In the genomic region with DNA sequence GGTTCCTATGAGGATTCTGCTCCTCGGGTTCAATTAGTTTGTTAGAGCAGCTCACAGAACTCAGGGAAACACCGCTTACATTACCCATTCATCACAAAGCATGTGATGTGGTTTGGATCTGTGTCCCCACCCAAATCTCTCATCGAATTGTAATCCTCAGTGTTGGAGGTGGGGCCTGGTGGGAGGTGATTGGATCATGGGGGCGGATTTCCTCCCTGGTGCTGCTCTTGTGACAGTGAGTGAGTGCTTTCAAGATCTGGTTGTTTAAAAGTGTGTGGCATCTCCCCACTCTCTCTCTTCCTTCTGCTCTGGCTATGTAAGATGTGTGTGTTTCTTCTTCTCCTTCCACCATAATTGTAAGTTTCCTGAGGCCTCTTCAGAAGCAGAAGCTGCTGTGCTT, we compare ENCODE assay signal across 11 cellular contexts.
"Had no signal": no experiment of that assay in that cellular context is flagged by ENCODE, and none has a peak within 500 bp of the region (broad histone marks: within the 10 kb centered on the region; RNA-seq: fewer than 3 reads in every experiment).

No MANE protein-coding gene starts in this region.

- DNase-seq: activated B cell treated with CpG ODN at 0.5 μM for 24 hours; activated CD4-positive, alpha-beta memory T cell treated with anti-CD3 and anti-CD28 coated beads, Interleukin-2, amount 10 ng/mL, durations not matched to agents 7 days and 5 days; esophagus squamous epithelium; glutamatergic neuron; stimulated activated CD4-positive, alpha-beta T cell treated with anti-CD3 and anti-CD28 coated beads, Interleukin-4, amount 100 ng/mL, for 1 hour; stimulated activated CD8-positive, alpha-beta memory T cell treated with anti-CD3 and anti-CD28 coated beads, Interleukin-4, amount 100 ng/mL, for 48 hours; stimulated activated naive CD8-positive, alpha-beta T cell treated with anti-CD3 and anti-CD28 coated beads, Interleukin-15, amount 100 ng/mL, for 72 hours; SW 1271; T1000 had no signal

- H3K27ac ChIP-seq: esophagus squamous epithelium, thoracic aorta had no signal

- H3K4me3 Mint-ChIP-seq: activated B cell treated with CpG ODN at 0.5 μM for 24 hours; activated CD4-positive, alpha-beta memory T cell treated with anti-CD3 and anti-CD28 coated beads, Interleukin-2, amount 10 ng/mL, durations not matched to agents 7 days and 5 days; neural crest cell; stimulated activated naive CD8-positive, alpha-beta T cell treated with anti-CD3 and anti-CD28 coated beads, Interleukin-15, amount 100 ng/mL, for 72 hours had no signal

- H3K27ac Mint-ChIP-seq: activated B cell treated with CpG ODN at 0.5 μM for 24 hours; activated CD4-positive, alpha-beta memory T cell treated with anti-CD3 and anti-CD28 coated beads, Interleukin-2, amount 10 ng/mL, durations not matched to agents 7 days and 5 days had no signal

- H3K9me3 Mint-ChIP-seq: activated B cell treated with CpG ODN at 0.5 μM for 24 hours; activated CD4-positive, alpha-beta memory T cell treated with anti-CD3 and anti-CD28 coated beads, Interleukin-2, amount 10 ng/mL, durations not matched to agents 7 days and 5 days; neural crest cell; stimulated activated naive CD8-positive, alpha-beta T cell treated with anti-CD3 and anti-CD28 coated beads, Interleukin-15, amount 100 ng/mL, for 72 hours had no signal

- H3K27me3 Mint-ChIP-seq: activated B cell treated with CpG ODN at 0.5 μM for 24 hours; activated CD4-positive, alpha-beta memory T cell treated with anti-CD3 and anti-CD28 coated beads, Interleukin-2, amount 10 ng/mL, durations not matched to agents 7 days and 5 days; stimulated activated naive CD8-positive, alpha-beta T cell treated with anti-CD3 and anti-CD28 coated beads, Interleukin-15, amount 100 ng/mL, for 72 hours had no signal

- H3K27me3 ChIP-seq: esophagus squamous epithelium had no signal

- H3K9me3 ChIP-seq: esophagus squamous epithelium, thoracic aorta had no signal

- ATAC-seq: stimulated activated naive CD8-positive, alpha-beta T cell treated with anti-CD3 and anti-CD28 coated beads, Interleukin-15, amount 100 ng/mL, for 72 hours had no signal
